8 cellular contexts compared by ENCODE assay signal in genomic region chrX:7147431-7147977, GRCh38. TPM values are rescaled to one million over a fixed set of nuclear protein-coding genes. Genes with fewer than 3 reads are reported as not detected.
A peak's percentile ranks its signal among the peaks of the same experiment; 100 is the strongest.
DNase-seq lines count a peak whose midpoint lies in the region; ATAC-seq lines count a peak whose summit lies in the region.

A gene with protein sequence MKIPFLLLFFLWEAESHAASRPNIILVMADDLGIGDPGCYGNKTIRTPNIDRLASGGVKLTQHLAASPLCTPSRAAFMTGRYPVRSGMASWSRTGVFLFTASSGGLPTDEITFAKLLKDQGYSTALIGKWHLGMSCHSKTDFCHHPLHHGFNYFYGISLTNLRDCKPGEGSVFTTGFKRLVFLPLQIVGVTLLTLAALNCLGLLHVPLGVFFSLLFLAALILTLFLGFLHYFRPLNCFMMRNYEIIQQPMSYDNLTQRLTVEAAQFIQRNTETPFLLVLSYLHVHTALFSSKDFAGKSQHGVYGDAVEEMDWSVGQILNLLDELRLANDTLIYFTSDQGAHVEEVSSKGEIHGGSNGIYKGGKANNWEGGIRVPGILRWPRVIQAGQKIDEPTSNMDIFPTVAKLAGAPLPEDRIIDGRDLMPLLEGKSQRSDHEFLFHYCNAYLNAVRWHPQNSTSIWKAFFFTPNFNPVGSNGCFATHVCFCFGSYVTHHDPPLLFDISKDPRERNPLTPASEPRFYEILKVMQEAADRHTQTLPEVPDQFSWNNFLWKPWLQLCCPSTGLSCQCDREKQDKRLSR (plus strand): TSS chrX:7147712. CDS start chrX:7253200, 105,488 bp downstream.

- H3K9ac ChIP-seq in HUES48 (ENCODE audit: low read depth, low read length): peak within 1 kb of the TSS; percentile 73

- no peaks in the 10 kb centered on the region for H3K36me3 ChIP-seq in HUES48 (ENCODE audit: control insufficient read depth, insufficient read depth, low read length)

- H3K27me3 ChIP-seq in HUES48 (ENCODE audit: control insufficient read depth, insufficient read depth, low read length): no peaks in the 10 kb centered on the region

- H3K4me1 ChIP-seq in HUES48 (ENCODE audit: control insufficient read depth, insufficient read depth, low read length): peaks cover 11% of the 10 kb centered on the region

- peak within 1 kb of the TSS; percentile 47 for H3K27ac ChIP-seq in HUES48 (ENCODE audit: low read depth, low read length)

- H3K4me3 ChIP-seq in HUES48 (ENCODE audit: low read depth, low read length): peak within 1 kb of the TSS; percentile 97

- DNase-seq in DMS 273 treated with DMSO at 0.1 percent for 48 hours (lab: John Stamatoyannopoulos, UW) (peak; percentile 15), dermis blood vessel endothelial cell (peak; percentile 40), medulla oblongata (ENCODE audit: extremely low spot score) (peak; percentile 25), DMS153 treated with DMSO at 0.1 percent for 48 hours (lab: John Stamatoyannopoulos, UW; ENCODE audit: unreplicated experiment) (no peak)
- peak; percentile 9 for DNase-seq in activated CD4-positive, alpha-beta T cell treated with anti-CD3 and anti-CD28 coated beads for 1 hour
- peak in 2 of 3 experiments; percentile 4 to 16 for DNase-seq in stimulated activated CD4-positive, alpha-beta T cell treated with anti-CD3 and anti-CD28 coated beads, TNF-alpha, amount 100 ng/mL, for 4 hours (ENCODE audit: low read depth in 3 of 3)

- no peaks in the 10 kb centered on the region for H3K9me3 ChIP-seq in HUES48 (ENCODE audit: control insufficient read depth, insufficient read depth, low read length)

- ATAC-seq in GM21447 (IDR thresholded peaks at IDR 0.05; ENCODE audit: unreplicated experiment): peak; percentile 36

RNA-seq across cellular contexts. Expression of the gene that starts here (rescaled TPM):
- total RNA-seq in dermis blood vessel endothelial cell: 3.1 and 6.1 TPM in 2 replicates
